Comparison of ENCODE assay signal across 8 cellular contexts in genomic region chr11:102300837-102301236, GRCh38. TPM values are rescaled to one million over a fixed set of nuclear protein-coding genes. Genes with fewer than 3 reads are reported as not detected.
DNase-seq lines count a peak whose midpoint lies in the region; ATAC-seq and TF ChIP-seq lines count a peak whose summit lies in the region.
"Not testable (repeated sequence)": the region's sequence is repeated elsewhere in the genome, so short reads cannot be mapped to it uniquely, and the experiment has no call there.

No MANE protein-coding gene starts in this region.

- TF ChIP-seq CTCF in DND-41 (IDR thresholded peaks at IDR 0.05; ENCODE audit: borderline replicate concordance, extremely low read depth, low read length, poor library complexity, severe bottlenecking), result not testable (repeated sequence)

- not testable (repeated sequence) for H3K36me3 ChIP-seq in DND-41 (ENCODE audit: insufficient read depth, low read length); thymus (ENCODE audit: control insufficient read depth, insufficient read depth)

- H3K79me2 ChIP-seq in DND-41 (ENCODE audit: insufficient read depth, low read length), result not testable (repeated sequence)

- H2AFZ ChIP-seq in DND-41 (ENCODE audit: low read depth, low read length), result not testable (repeated sequence)

- H4K20me1 ChIP-seq in DND-41 (ENCODE audit: insufficient read depth, low read length), result not testable (repeated sequence)

- not testable (repeated sequence) for H3K4me3 Mint-ChIP-seq in activated naive CD4-positive, alpha-beta T cell treated with anti-CD3 and anti-CD28 coated beads, Interleukin-2, amount 10 ng/mL, durations not matched to agents 7 days and 5 days
- peak overlapping the region; percentile 6 to 63 (median 34) for H3K4me3 Mint-ChIP-seq in naive thymus-derived CD8-positive, alpha-beta T cell

- CTCF ChIA-PET in activated naive CD4-positive, alpha-beta T cell treated with anti-CD3 and anti-CD28 coated beads, Interleukin-2, amount 10 ng/mL, durations not matched to agents 7 days and 5 days (lab: Charles Lee), result interaction anchor here (0.7 to 1.8 kb wide), 4 partner anchors 11 to 311 kb away, joined by 3 to 9 read pairs (median 4); no protein-coding TSS in a partner anchor

- H3K4me1 ChIP-seq in DND-41 (ENCODE audit: insufficient read depth, low read length) (peaks cover 25% of the 10 kb centered on the region), thymus (ENCODE audit: control insufficient read depth, insufficient read depth, low read length) (peaks cover 13% of the 10 kb centered on the region)

- H3K27ac Mint-ChIP-seq in activated naive CD4-positive, alpha-beta T cell treated with anti-CD3 and anti-CD28 coated beads, Interleukin-2, amount 10 ng/mL, durations not matched to agents 7 days and 5 days, result not testable (repeated sequence)
- peak overlapping the region in 9 of 10 donors; percentile 8 to 92 (median 80) for H3K27ac Mint-ChIP-seq in naive thymus-derived CD8-positive, alpha-beta T cell

- not testable (repeated sequence) for H3K27ac ChIP-seq in DND-41 (ENCODE audit: low read length)
- peak overlapping the region; percentile 36 for H3K27ac ChIP-seq in thymus (ENCODE audit: low read depth)

- not testable (repeated sequence) for H3K9ac ChIP-seq in DND-41 (ENCODE audit: low read depth, low read length)

- POLR2A ChIA-PET in naive thymus-derived CD8-positive, alpha-beta T cell (lab: Charles Lee), result interaction anchor here (1.2 to 3.7 kb wide), 5 partner anchors 11 to 42 kb away, joined by 3 to 28 read pairs (median 7); partner anchors contain the start of gene BIRC3

- H3K27me3 ChIP-seq in DND-41 (ENCODE audit: insufficient read depth, low read length, poor library complexity); thymus (ENCODE audit: control insufficient read depth, insufficient read depth): not testable (repeated sequence)

- DNase-seq in DND-41 (peak; percentile 34), T-helper 1 cell (peak; percentile 13 to 59 (median 37)), activated T-cell treated with anti-CD3 and anti-CD28 coated beads for 1 hour (ENCODE audit: low read depth) (peak; percentile 42)
- DNase-seq in activated CD4-positive, alpha-beta T cell treated with anti-CD3 and anti-CD28 coated beads for 4 hours, result peak; percentile 37 to 44
- DNase-seq in activated naive CD4-positive, alpha-beta T cell treated with anti-CD3 and anti-CD28 coated beads, Interleukin-2, amount 10 ng/mL, durations not matched to agents 7 days and 5 days, result peak; percentile 66
- DNase-seq in naive thymus-derived CD8-positive, alpha-beta T cell, result peak in 8 of 10 donors; percentile 16 to 87 (median 56)

- peaks cover 10% of the 10 kb centered on the region for H3K9me3 ChIP-seq in DND-41 (ENCODE audit: insufficient read depth, low read length, severe bottlenecking)
- not testable (repeated sequence) for H3K9me3 ChIP-seq in thymus (ENCODE audit: control insufficient read depth)

- H3K4me2 ChIP-seq in DND-41 (ENCODE audit: insufficient read depth, low read length), result not testable (repeated sequence)

- H3K27me3 Mint-ChIP-seq in activated naive CD4-positive, alpha-beta T cell treated with anti-CD3 and anti-CD28 coated beads, Interleukin-2, amount 10 ng/mL, durations not matched to agents 7 days and 5 days; naive thymus-derived CD8-positive, alpha-beta T cell: not testable (repeated sequence)

- 74% methylated on average over 2 of the region's 2 CpGs for WGBS in thymus

- H3K4me1 Mint-ChIP-seq in activated naive CD4-positive, alpha-beta T cell treated with anti-CD3 and anti-CD28 coated beads, Interleukin-2, amount 10 ng/mL, durations not matched to agents 7 days and 5 days, result peaks cover 47% of the 10 kb centered on the region
- peaks cover 39 to 78% (median 61%) of the 10 kb centered on the region in 4 donors for H3K4me1 Mint-ChIP-seq in naive thymus-derived CD8-positive, alpha-beta T cell

- H3K9me3 Mint-ChIP-seq in activated naive CD4-positive, alpha-beta T cell treated with anti-CD3 and anti-CD28 coated beads, Interleukin-2, amount 10 ng/mL, durations not matched to agents 7 days and 5 days, result peaks cover 32% of the 10 kb centered on the region
- peaks cover 0 to 31% (median 15%) of the 10 kb centered on the region in 9 donors for H3K9me3 Mint-ChIP-seq in naive thymus-derived CD8-positive, alpha-beta T cell

- not testable (repeated sequence) for H3K4me3 ChIP-seq in DND-41 (ENCODE audit: low read depth in 1 of 2, low read length in 2 of 2); thymus (ENCODE audit: low read length)

- peaks cover 38% of the 10 kb centered on the region for H3K36me3 Mint-ChIP-seq in activated naive CD4-positive, alpha-beta T cell treated with anti-CD3 and anti-CD28 coated beads, Interleukin-2, amount 10 ng/mL, durations not matched to agents 7 days and 5 days
- peaks cover 0 to 16% (median 14%) of the 10 kb centered on the region in 3 donors for H3K36me3 Mint-ChIP-seq in naive thymus-derived CD8-positive, alpha-beta T cell

- not testable (repeated sequence) for ATAC-seq in DND-41 (ENCODE audit: insufficient read depth, low read depth)
- ATAC-seq in esophagus mucosa, result peak; percentile 55
- ATAC-seq in naive thymus-derived CD8-positive, alpha-beta T cell, result peak; percentile 78 to 86

RNA-seq across cellular contexts. Expression of gene BIRC3, which starts 16.4 kb away (rescaled TPM):
- 2.2 TPM for total RNA-seq in esophagus mucosa
- 10 to 100 TPM; 94.8 to 97.7 TPM for total RNA-seq in naive thymus-derived CD8-positive, alpha-beta T cell
- polyA plus RNA-seq in naive thymus-derived CD8-positive, alpha-beta T cell, result 10 to 100 TPM; 16.7 to 22.9 (median 19.1) TPM
- polyA plus RNA-seq in thymus, result 73.7 TPM

RNA-seq across cellular contexts. Expression of gene BIRC2, which starts 46.2 kb away (rescaled TPM):
- total RNA-seq in esophagus mucosa, result 22.1 TPM
- 10 to 100 TPM; 56.4 to 56.9 TPM for total RNA-seq in naive thymus-derived CD8-positive, alpha-beta T cell
- 10 to 100 TPM; 29.6 to 41.9 (median 32.2) TPM for polyA plus RNA-seq in naive thymus-derived CD8-positive, alpha-beta T cell
- 95.9 TPM for polyA plus RNA-seq in thymus

Comparison
In these comparisons a context has a peak if more than half of its experiments do, and no peak if none do; other contexts are left out.
1. RNA of gene BIRC3, which starts 16.4 kb away (total RNA-seq): 94.8 to 97.7 TPM in naive thymus-derived CD8-positive, alpha-beta T cell; 2.2 TPM in esophagus mucosa (single experiment); every median in the first group is over 10 times any median in the second.
2. Peak in every context shown above with its lines, with median percentiles within 50 percentile points of each other: DNase-seq.